Comparison of ENCODE assay signal across 29 cellular contexts in the genomic region with DNA sequence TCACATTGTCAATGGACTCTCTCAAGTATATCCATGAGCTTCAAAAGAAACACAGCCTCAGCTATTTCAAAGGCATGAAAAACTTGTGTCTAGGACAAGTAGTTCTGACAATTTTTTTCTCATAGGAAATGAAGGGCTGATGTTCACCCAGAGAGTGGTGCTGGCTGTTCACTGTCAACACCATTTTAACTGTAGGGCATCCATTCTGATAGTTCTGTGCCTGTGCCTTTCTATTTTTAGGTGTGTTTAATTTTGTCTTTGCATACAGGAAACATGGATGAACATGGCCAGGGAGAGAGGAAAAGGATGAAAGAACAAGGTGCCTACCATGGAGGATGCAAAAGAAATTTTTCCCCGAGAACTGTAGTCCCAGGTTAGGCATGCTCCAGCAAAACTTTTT.
"Had no signal": no experiment of that assay in that cellular context is flagged by ENCODE, and none has a peak within 500 bp of the region (broad histone marks: within the 10 kb centered on the region; RNA-seq: fewer than 3 reads in every experiment).

No MANE protein-coding gene starts in this region.

- H3K4me3 ChIP-seq: adrenal gland, body of pancreas, esophagus muscularis mucosa, gastrocnemius medialis had no signal

- H3K27me3 ChIP-seq: adrenal gland, body of pancreas, esophagus muscularis mucosa, foreskin keratinocyte, gastrocnemius medialis had no signal

- H3K9me3 ChIP-seq: adrenal gland, body of pancreas, esophagus muscularis mucosa, gastrocnemius medialis had no signal

- H3K27ac ChIP-seq: adrenal gland, body of pancreas, esophagus muscularis mucosa, foreskin keratinocyte, WERI-Rb-1 had no signal

- H3K36me3 ChIP-seq: adrenal gland, esophagus muscularis mucosa, gastrocnemius medialis, WERI-Rb-1 had no signal

- DNase-seq: activated B cell treated with CpG ODN at 0.5 μM for 24 hours; activated CD4-positive, alpha-beta T cell treated with anti-CD3 and anti-CD28 coated beads for 48 hours; activated CD4-positive, alpha-beta T cell treated with anti-CD3 and anti-CD28 coated beads, Interleukin-2, amount 50 U/mL, for 1 hour; activated CD4-positive, alpha-beta T cell treated with anti-CD3 and anti-CD28 coated beads, Interleukin-2, amount 50 U/mL, for 48 hours; activated CD8-positive, alpha-beta memory T cell treated with anti-CD3 and anti-CD28 coated beads for 24 hours; activated CD8-positive, alpha-beta T cell treated with anti-CD3 and anti-CD28 coated beads for 36 hours; activated effector memory CD4-positive, alpha-beta T cell treated with anti-CD3 and anti-CD28 coated beads, Interleukin-2, amount 50 U/mL, for 16 hours; activated naive CD4-positive, alpha-beta T cell treated with anti-CD3 and anti-CD28 coated beads for 36 hours; activated naive CD8-positive, alpha-beta T cell treated with anti-CD3 and anti-CD28 coated beads for 36 hours; activated naive CD8-positive, alpha-beta T cell treated with anti-CD3 and anti-CD28 coated beads, Interleukin-2, amount 50 U/mL, for 24 hours; activated T-cell treated with anti-CD3 and anti-CD28 coated beads, Interleukin-2, amount 50 U/mL, for 4 hours; amygdala; aorta; cortex of kidney; dermis blood vessel endothelial cell; effector CD4-positive, alpha-beta T cell; effector memory CD8-positive, alpha-beta T cell; erythroblast; foreskin keratinocyte; gastrocnemius medialis; glutamatergic neuron; T-helper 1 cell; T-helper 17 cell; T1000; WERI-Rb-1 had no signal

- ATAC-seq: activated CD4-positive, CD25-positive, alpha-beta regulatory T cell treated with anti-CD3 and anti-CD28 coated beads, Interleukin-2, amount 50 U/mL, for 24 hours; activated CD8-positive, alpha-beta T cell treated with anti-CD3 and anti-CD28 coated beads for 36 hours; activated naive CD8-positive, alpha-beta T cell treated with anti-CD3 and anti-CD28 coated beads, Interleukin-2, amount 50 U/mL, for 24 hours; activated T-cell treated with anti-CD3 and anti-CD28 coated beads, Interleukin-2, amount 50 U/mL, for 4 hours; effector memory CD8-positive, alpha-beta T cell; foreskin keratinocyte; T-helper 17 cell had no signal

- H3K4me1 ChIP-seq: adrenal gland, body of pancreas, foreskin keratinocyte had no signal
